ENCODE assay signal across 13 cellular contexts in the genomic region with DNA sequence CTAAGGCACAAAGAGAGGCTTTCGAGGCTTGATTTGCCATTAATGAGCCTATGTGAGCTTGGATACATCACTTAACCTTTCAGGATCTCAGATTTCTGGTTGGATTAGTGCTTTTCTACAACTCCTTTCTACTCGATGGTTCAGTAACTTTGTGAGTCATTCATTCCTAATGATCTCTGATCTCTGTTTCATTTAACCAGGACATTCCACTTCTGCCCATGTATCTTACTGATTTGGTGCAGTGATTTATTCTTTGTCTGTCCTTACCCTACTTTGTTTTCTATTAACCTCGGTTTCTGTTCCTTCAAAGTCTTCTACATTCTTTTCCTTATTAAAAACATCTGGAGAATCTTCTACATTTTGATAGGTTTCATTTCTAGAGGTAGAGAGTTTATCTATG.
"Had no signal": no experiment of that assay in that cellular context is flagged by ENCODE, and none has a peak within 500 bp of the region (broad histone marks: within the 10 kb centered on the region; RNA-seq: fewer than 3 reads in every experiment).

No MANE protein-coding gene starts in this region.

- H3K36me3 ChIP-seq: cardiac muscle cell, esophagus muscularis mucosa, heart left ventricle, pancreas, thyroid gland, uterus had no signal

- H3K27ac ChIP-seq: cardiac muscle cell, esophagus muscularis mucosa, heart left ventricle, pancreas, thyroid gland, uterus had no signal

- H3K9me3 ChIP-seq: esophagus muscularis mucosa, heart left ventricle, pancreas, thyroid gland, uterus had no signal

- H3K4me1 ChIP-seq: esophagus muscularis mucosa, heart left ventricle, pancreas, thyroid gland, uterus had no signal

- H3K27me3 ChIP-seq: cardiac muscle cell, pancreas, thyroid gland, uterus had no signal

- DNase-seq: activated CD4-positive, alpha-beta T cell treated with anti-CD3 and anti-CD28 coated beads, Interleukin-2, amount 50 U/mL, for 48 hours; activated naive CD4-positive, alpha-beta T cell treated with anti-CD3 and anti-CD28 coated beads, Interleukin-2, amount 10 ng/mL, durations not matched to agents 7 days and 5 days; heart left ventricle; immature natural killer cell; naive B cell; pancreas; T-helper 1 cell; T1000; thyroid gland; uterus had no signal

- FAIRE-seq: frontal cortex, pancreas had no signal

- H3K4me3 ChIP-seq: cardiac muscle cell, esophagus muscularis mucosa, heart left ventricle, pancreas, thyroid gland, uterus had no signal
